Comparison of ENCODE assay signal across 13 cellular contexts in the genomic region with DNA sequence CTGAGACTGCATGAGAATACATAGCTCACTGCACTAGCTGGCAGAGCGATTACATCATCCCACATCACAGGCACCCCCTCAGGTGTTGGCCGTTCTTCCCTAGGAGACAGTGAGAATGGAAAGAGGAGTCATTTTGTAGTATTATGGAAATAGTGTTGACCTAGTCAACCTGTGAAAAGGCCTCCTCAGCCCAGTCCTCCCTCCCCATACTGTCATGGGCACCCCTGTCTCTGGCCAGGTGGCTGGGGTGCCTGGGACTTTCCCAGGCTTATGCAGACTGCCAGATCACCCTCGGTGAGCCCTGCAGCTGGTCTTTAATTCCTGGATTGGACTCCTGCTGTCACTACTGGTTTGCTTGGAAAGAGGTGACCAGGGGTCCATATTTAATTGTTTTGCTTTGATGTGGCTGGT. TPM values are rescaled to one million over a fixed set of nuclear protein-coding genes. Genes with fewer than 3 reads are reported as not detected.
A peak's percentile ranks its signal among the peaks of the same experiment; 100 is the strongest.
DNase-seq lines count a peak whose midpoint lies in the region; ATAC-seq, FAIRE-seq and TF ChIP-seq lines count a peak whose summit lies in the region.
"Had no signal": no experiment of that assay in that cellular context is flagged by ENCODE, and none has a peak within 500 bp of the region (broad histone marks: within the 10 kb centered on the region; RNA-seq: fewer than 3 reads in every experiment).

No MANE protein-coding gene starts in this region.

- H3K27ac ChIP-seq in BLaER1 treated with 17β-estradiol and CSF1 and Interleukin-3, amounts not matched to agents 10 nM and 100 nM: peak overlapping the region in 1 of 11 experiments; percentile 89; a peak in 2 of 22 replicates
- no peak overlapping the region for H3K27ac ChIP-seq in mesendoderm (ENCODE audit: low read depth, low read length)

- no peak overlapping the region for H4K8ac ChIP-seq in mesendoderm (ENCODE audit: low read depth, low read length)

- no peak overlapping the region for H4K5ac ChIP-seq in mesendoderm (ENCODE audit: low read length)

- H3K4me3 Mint-ChIP-seq in activated T-cell treated with anti-CD3 and anti-CD28 coated beads, Interleukin-2, amount 50 U/mL, for 72 hours: peak overlapping the region; percentile 76 to 97
- H3K4me3 Mint-ChIP-seq: activated CD8-positive, alpha-beta memory T cell treated with anti-CD3 and anti-CD28 coated beads, Interleukin-2, amount 10 ng/mL, durations not matched to agents 7 days and 5 days had no signal

- no peak for TF ChIP-seq POLR2A in GM12891 (IDR thresholded peaks at IDR 0.05; ENCODE audit: low read depth, low read length)

- no peak overlapping the region for H3K4ac ChIP-seq in mesendoderm (ENCODE audit: low read depth, low read length)

- H2BK15ac ChIP-seq in mesendoderm (replicated peaks; ENCODE audit: low read depth): no peak overlapping the region

- H3K36me3 Mint-ChIP-seq in activated T-cell treated with anti-CD3 and anti-CD28 coated beads, Interleukin-2, amount 50 U/mL, for 72 hours (ENCODE audit: insufficient read depth in 2 of 2): peaks cover 0 to 6% of the 10 kb centered on the region in 2 donors
- H3K36me3 Mint-ChIP-seq: activated CD8-positive, alpha-beta memory T cell treated with anti-CD3 and anti-CD28 coated beads, Interleukin-2, amount 10 ng/mL, durations not matched to agents 7 days and 5 days had no signal

- H3K9ac ChIP-seq in BLaER1 treated with 17β-estradiol and CSF1 and Interleukin-3, amounts not matched to agents 10 nM and 100 nM: peak overlapping the region in 3 of 11 experiments; percentile 92 to 96 (median 94); a peak in 6 of 22 replicates
- no peak overlapping the region for H3K9ac ChIP-seq in mesendoderm (ENCODE audit: low read length)

- no peaks in the 10 kb centered on the region for H3K9me3 Mint-ChIP-seq in activated T-cell treated with anti-CD3 and anti-CD28 coated beads, Interleukin-2, amount 50 U/mL, for 72 hours

- WGBS in mesendoderm (ENCODE audit: extremely low coverage, insufficient coverage, low lambda C conversion rate): no CpG with 5 or more reads among the region's 3 CpGs

- H3K18ac ChIP-seq in mesendoderm (ENCODE audit: low read length): no peak overlapping the region

- peaks cover 57 to 87% (median 83%) of the 10 kb centered on the region in 11 experiments; a peak in 21 of 22 replicates for H4K20me1 ChIP-seq in BLaER1 treated with 17β-estradiol and CSF1 and Interleukin-3, amounts not matched to agents 10 nM and 100 nM

- DNase-seq in GM12891 (ENCODE audit: insufficient read length, low spot score) (no peak), mesendoderm (no peak), NCI-H82 treated with DMSO at 0.1 percent for 48 hours (lab: John Stamatoyannopoulos, UW; ENCODE audit: unreplicated experiment) (no peak), DMS153 treated with DMSO at 0.1 percent for 48 hours (lab: John Stamatoyannopoulos, UW; ENCODE audit: unreplicated experiment) (no peak), amygdala (lab: John Stamatoyannopoulos, UW) (no peak)
- DNase-seq in activated T-cell treated with anti-CD3 and anti-CD28 coated beads, Interleukin-2, amount 50 U/mL, for 72 hours: no peak
- DNase-seq: activated CD8-positive, alpha-beta memory T cell treated with anti-CD3 and anti-CD28 coated beads, Interleukin-2, amount 10 ng/mL, durations not matched to agents 7 days and 5 days; Caco-2; NCI-H1048; NK-92 treated with Interleukin-12 subunit alpha and Interleukin-12 subunit beta, amount 100 ng/mL, for 24 hours; small intestine had no signal

- H3K27me3 Mint-ChIP-seq in activated T-cell treated with anti-CD3 and anti-CD28 coated beads, Interleukin-2, amount 50 U/mL, for 72 hours (ENCODE audit: low read depth): no peaks in the 10 kb centered on the region
- H3K27me3 Mint-ChIP-seq: activated CD8-positive, alpha-beta memory T cell treated with anti-CD3 and anti-CD28 coated beads, Interleukin-2, amount 10 ng/mL, durations not matched to agents 7 days and 5 days had no signal

- peaks cover 73 to 88% (median 83%) of the 10 kb centered on the region in 10 experiments for H3K4me1 ChIP-seq in BLaER1 treated with 17β-estradiol and CSF1 and Interleukin-3, amounts not matched to agents 10 nM and 100 nM
- no peaks in the 10 kb centered on the region for H3K4me1 ChIP-seq in mesendoderm (ENCODE audit: control insufficient read depth, low read depth, low read length)

- peaks cover 1% of the 10 kb centered on the region for H3K79me2 ChIP-seq in mesendoderm (ENCODE audit: control insufficient read depth, insufficient read depth, low read length)

- peaks cover 0 to 24% (median 0%) of the 10 kb centered on the region in 11 experiments; a peak in 4 of 22 replicates for H3K27me3 ChIP-seq in BLaER1 treated with 17β-estradiol and CSF1 and Interleukin-3, amounts not matched to agents 10 nM and 100 nM
- no peaks in the 10 kb centered on the region for H3K27me3 ChIP-seq in mesendoderm (ENCODE audit: insufficient read depth, low read length, poor library complexity)

- H3K4me3 ChIP-seq in BLaER1 treated with 17β-estradiol and CSF1 and Interleukin-3, amounts not matched to agents 10 nM and 100 nM: peak overlapping the region in 1 of 10 experiments; percentile 95; a peak in 2 of 20 replicates
- no peak overlapping the region for H3K4me3 ChIP-seq in mesendoderm (ENCODE audit: low read length)

- H2BK5ac ChIP-seq in mesendoderm (ENCODE audit: low read length): no peak overlapping the region

- peaks cover 0 to 35% (median 5%) of the 10 kb centered on the region in 11 experiments; a peak in 8 of 22 replicates for H3K36me3 ChIP-seq in BLaER1 treated with 17β-estradiol and CSF1 and Interleukin-3, amounts not matched to agents 10 nM and 100 nM
- H3K36me3 ChIP-seq in mesendoderm (ENCODE audit: control insufficient read depth, insufficient read depth, low read length): no peaks in the 10 kb centered on the region

- H3K9me3 ChIP-seq in BLaER1 treated with 17β-estradiol and CSF1 and Interleukin-3, amounts not matched to agents 10 nM and 100 nM (replicated peaks in 1 of 11): no peaks in the 10 kb centered on the region
- H3K9me3 ChIP-seq: Caco-2 had no signal

- no peak overlapping the region for H2AK5ac ChIP-seq in mesendoderm (ENCODE audit: low read length)

- H3K56ac ChIP-seq in mesendoderm (ENCODE audit: low read length): peak overlapping the region; percentile 42

- FAIRE-seq in GM12891 (lab: Jason Lieb, UNC): peak; percentile 78
- FAIRE-seq: small intestine had no signal

- no peak overlapping the region for H2BK120ac ChIP-seq in mesendoderm (ENCODE audit: low read depth, low read length)

- peaks cover 72% of the 10 kb centered on the region for H3K4me1 Mint-ChIP-seq in activated T-cell treated with anti-CD3 and anti-CD28 coated beads, Interleukin-2, amount 50 U/mL, for 72 hours (ENCODE audit: low read depth)

- no peak for ATAC-seq in activated T-cell treated with anti-CD3 and anti-CD28 coated beads, Interleukin-2, amount 50 U/mL, for 72 hours (replicated peaks in 1 of 2)
- ATAC-seq in HG02938 (IDR thresholded peaks at IDR 0.05; ENCODE audit: unreplicated experiment): no peak
- ATAC-seq: activated CD8-positive, alpha-beta memory T cell treated with anti-CD3 and anti-CD28 coated beads, Interleukin-2, amount 10 ng/mL, durations not matched to agents 7 days and 5 days had no signal

- H3K23ac ChIP-seq in mesendoderm (ENCODE audit: low read length): no peak overlapping the region

- H3K4me2 ChIP-seq in BLaER1 treated with 17β-estradiol and CSF1 and Interleukin-3, amounts not matched to agents 10 nM and 100 nM: peak overlapping the region; percentile 96 to 100 (median 99)
- H3K4me2 ChIP-seq in mesendoderm (ENCODE audit: low read length): no peak overlapping the region

- H3K27ac Mint-ChIP-seq in activated T-cell treated with anti-CD3 and anti-CD28 coated beads, Interleukin-2, amount 50 U/mL, for 72 hours: no peak overlapping the region
- H3K27ac Mint-ChIP-seq: activated CD8-positive, alpha-beta memory T cell treated with anti-CD3 and anti-CD28 coated beads, Interleukin-2, amount 10 ng/mL, durations not matched to agents 7 days and 5 days had no signal

- peaks cover 11% of the 10 kb centered on the region for H3K79me1 ChIP-seq in mesendoderm (ENCODE audit: low read length)

TF ChIP-seq in GM12891, 5 proteins besides CTCF, POLR2A, EP300 and RAD21:
- TF ChIP-seq PAX5 (IDR thresholded peaks at IDR 0.05; ENCODE audit: insufficient read depth, low read length, severe bottlenecking) (no peak), TAF1 (IDR thresholded peaks at IDR 0.05; ENCODE audit: low read depth, low read length) (no peak), POU2F2 (IDR thresholded peaks at IDR 0.05; ENCODE audit: low read depth, low read length) (no peak), POLR2AphosphoS5 (IDR thresholded peaks at IDR 0.05; ENCODE audit: low read depth, low read length) (no peak), SPI1 (IDR thresholded peaks at IDR 0.05; ENCODE audit: low read depth, low read length) (no peak)

RNA-seq across cellular contexts. Expression of a gene that starts 4.0 kb away (rescaled TPM):
- polyA plus RNA-seq in GM12891 (2012; ENCODE audit: low read depth, missing spikeins): 4.0 TPM
- 10 to 100 TPM; 11.0 to 14.9 TPM for total RNA-seq in activated T-cell treated with anti-CD3 and anti-CD28 coated beads, Interleukin-2, amount 50 U/mL, for 72 hours
- 17.5 TPM for polyA plus RNA-seq in mesendoderm (2013, experiment 1 of 2)
- 18.1 TPM for polyA plus RNA-seq in mesendoderm (2013, experiment 2 of 2)
